Comparison of ENCODE assay signal across 8 cellular contexts in genomic region chr2:55618025-55618648, GRCh38. TPM values are rescaled to one million over a fixed set of nuclear protein-coding genes. Genes with fewer than 3 reads are reported as not detected.
DNase-seq lines count a peak whose midpoint lies in the region; ATAC-seq and TF ChIP-seq lines count a peak whose summit lies in the region.

No MANE protein-coding gene starts in this region.

- H3K36me3 ChIP-seq in breast epithelium: no peaks in the 10 kb centered on the region
- H3K36me3 ChIP-seq in left lung: peaks cover 0 to 27% of the 10 kb centered on the region in 2 donors
- no peaks in the 10 kb centered on the region for H3K36me3 ChIP-seq in aorta (ENCODE audit: control insufficient read depth in 1 of 2, insufficient read depth in 2 of 2, low read length in 1 of 2)

- DNase-seq in A172 (ENCODE audit: low spot score) (peak; percentile 22), breast epithelium (ENCODE audit: low spot score in 2 of 2) (no peak), left lung (no peak), aorta (no peak), G401 (ENCODE audit: low spot score) (no peak), COLO829 (ENCODE audit: low spot score) (no peak)
- no peak for DNase-seq in Jurkat, Clone E6-1 (ENCODE audit: low read depth, low spot score)

- WGBS in aorta, 2 donors: 0 to 1% methylated on average over 26 of the region's 26 CpGs

- ATAC-seq in GM18505 (IDR thresholded peaks at IDR 0.05; ENCODE audit: unreplicated experiment) (peak; percentile 0), left lung (peak; percentile 3), aorta (ENCODE audit: low FRiP score) (peak; percentile 4)

- H3K27ac ChIP-seq in breast epithelium (peak overlapping the region; percentile 99 to 100), left lung (peak overlapping the region; percentile 96), aorta (ENCODE audit: low read depth in 1 of 2, low read length in 2 of 2) (peak overlapping the region; percentile 93 to 95)

- H3K9me3 ChIP-seq in breast epithelium: no peaks in the 10 kb centered on the region
- H3K9me3 ChIP-seq in left lung: no peaks in the 10 kb centered on the region
- H3K9me3 ChIP-seq in aorta (ENCODE audit: control insufficient read depth, low read length): no peaks in the 10 kb centered on the region

- in situ Hi-C loops in G401 (cut with HindIII; ENCODE audit: low sequenced_read_pairs): no loop called here

- intact Hi-C loops in breast epithelium (cut with DNase I; ENCODE audit: low total_unique reads): no loop called here
- intact Hi-C loops in left lung (cut with DNase I): no loop called here
- intact Hi-C loops in aorta (cut with DNase I): loop anchor here in 1 of 2 donors (5.0 kb wide), 1 partner anchor 36 kb away; no protein-coding TSS in a partner anchor

- H3K4me1 ChIP-seq in breast epithelium: no peaks in the 10 kb centered on the region
- H3K4me1 ChIP-seq in left lung: peaks cover 14 to 61% of the 10 kb centered on the region in 2 donors
- H3K4me1 ChIP-seq in aorta (ENCODE audit: control insufficient read depth in 1 of 2, insufficient read depth in 2 of 2, low read length in 2 of 2): peaks cover 0 to 4% of the 10 kb centered on the region in 2 donors

- peak overlapping the region; percentile 82 for H3K4me3 ChIP-seq in Jurkat, Clone E6-1 (ENCODE audit: low read length)
- peak overlapping the region; percentile 95 to 100 (median 99) for H3K4me3 ChIP-seq in breast epithelium
- peak overlapping the region; percentile 77 to 82 for H3K4me3 ChIP-seq in left lung
- H3K4me3 ChIP-seq in aorta (ENCODE audit: low read length in 2 of 2): peak overlapping the region; percentile 97 to 100

- H3K27me3 ChIP-seq in breast epithelium (no peaks in the 10 kb centered on the region), left lung (no peaks in the 10 kb centered on the region), aorta (ENCODE audit: control insufficient read depth in 1 of 2, insufficient read depth in 2 of 2, low read length in 1 of 2) (no peaks in the 10 kb centered on the region)

- no peak for TF ChIP-seq POLR2A in GM18505 (IDR thresholded peaks at IDR 0.05; ENCODE audit: borderline replicate concordance, extremely low read depth, insufficient read depth, insufficient read length)
- no peak for TF ChIP-seq POLR2A in breast epithelium (IDR thresholded peaks at IDR 0.05)

- TF ChIP-seq CTCF in breast epithelium (IDR thresholded peaks at IDR 0.05) (no peak), left lung (IDR thresholded peaks at IDR 0.05) (peak in 1 of 2 donors; percentile 5)

RNA-seq across cellular contexts. Expression of gene PPP4R3B, which starts 0.7 kb away (rescaled TPM):
- 58.3 and 58.6 TPM in 2 replicates for total RNA-seq in A172 (2014; rRNA removed; shearing (Covaris generic))
- 34.1 TPM for polyA plus RNA-seq in Jurkat, Clone E6-1 (2012; ENCODE audit: insufficient read depth, insufficient read length)
- total RNA-seq in breast epithelium (10 to 100 TPM; 56.4 to 91.3 (median 71.4) TPM), left lung (10 to 100 TPM; 63.8 to 64.6 TPM), aorta (10 to 100 TPM; 57.6 to 59.3 TPM)
- 10 to 100 TPM; 28.9 to 42.6 TPM for polyA plus RNA-seq in aorta
- 14.7 and 24.2 TPM in 2 replicates for total RNA-seq in G401 (2014; rRNA removed; shearing (Covaris generic))
